Comparison of ENCODE assay signal across 3 cellular contexts in genomic region chr3:19887122-19887521, GRCh38. TPM values are rescaled to one million over a fixed set of nuclear protein-coding genes. Genes with fewer than 3 reads are reported as not detected.
"Had no signal": no experiment of that assay in that cellular context is flagged by ENCODE, and none has a peak within 500 bp of the region (broad histone marks: within the 10 kb centered on the region; RNA-seq: fewer than 3 reads in every experiment).

No MANE protein-coding gene starts in this region.

RNA-seq across cellular contexts. Expression of gene EFHB, which starts 46.9 kb away (rescaled TPM):
- total RNA-seq: stomach, ureter, urinary bladder had no signal
